27 cellular contexts compared by ENCODE assay signal in genomic region chr6:78231002-78231401, GRCh38.
"Had no signal": no experiment of that assay in that cellular context is flagged by ENCODE, and none has a peak within 500 bp of the region (broad histone marks: within the 10 kb centered on the region; RNA-seq: fewer than 3 reads in every experiment).

No MANE protein-coding gene starts in this region.

- H3K27me3 Mint-ChIP-seq: activated B cell treated with CpG ODN at 0.5 μM for 24 hours; activated CD4-positive, alpha-beta T cell treated with anti-CD3 and anti-CD28 coated beads, Interleukin-2, amount 10 ng/mL, durations not matched to agents 24 days and 14 days; activated CD8-positive, alpha-beta memory T cell treated with anti-CD3 and anti-CD28 coated beads, Interleukin-2, amount 10 ng/mL, durations not matched to agents 7 days and 5 days; activated naive CD8-positive, alpha-beta T cell treated with anti-CD3 and anti-CD28 coated beads, Interleukin-2, amount 50 U/mL, for 24 hours; activated T-cell treated with anti-CD3 and anti-CD28 coated beads, Interleukin-2, amount 50 U/mL, for 24 hours; central memory CD8-positive, alpha-beta T cell; T-cell had no signal

- H3K27ac Mint-ChIP-seq: activated B cell treated with CpG ODN at 0.5 μM for 24 hours; activated CD4-positive, alpha-beta T cell treated with anti-CD3 and anti-CD28 coated beads, Interleukin-2, amount 10 ng/mL, durations not matched to agents 24 days and 14 days; activated CD8-positive, alpha-beta memory T cell treated with anti-CD3 and anti-CD28 coated beads, Interleukin-2, amount 10 ng/mL, durations not matched to agents 7 days and 5 days; activated naive CD4-positive, alpha-beta T cell treated with anti-CD3 and anti-CD28 coated beads, Interleukin-2, amount 50 U/mL, for 72 hours; activated naive CD8-positive, alpha-beta T cell treated with anti-CD3 and anti-CD28 coated beads, Interleukin-2, amount 50 U/mL, for 24 hours; activated T-cell treated with anti-CD3 and anti-CD28 coated beads, Interleukin-2, amount 50 U/mL, for 24 hours; activated T-helper 1 cell treated with anti-CD3 and anti-CD28 coated beads, Interleukin-12 subunit alpha, Interleukin-12 subunit beta, Interleukin-2, Interleukin-4 antibody, amounts not matched to agents 30 ng/mL and 10 ng/mL and 1 ng/mL, durations not matched to agents 14 hours and 24 hours and 36 hours; T-cell had no signal

- H3K27me3 ChIP-seq: ascending aorta, body of pancreas had no signal

- H3K27ac ChIP-seq: ascending aorta, body of pancreas had no signal

- H3K4me3 ChIP-seq: ascending aorta, body of pancreas had no signal

- H3K36me3 Mint-ChIP-seq: activated CD8-positive, alpha-beta memory T cell treated with anti-CD3 and anti-CD28 coated beads, Interleukin-2, amount 10 ng/mL, durations not matched to agents 7 days and 5 days; T-cell had no signal

- H3K4me1 Mint-ChIP-seq: activated B cell treated with CpG ODN at 0.5 μM for 24 hours; activated CD4-positive, alpha-beta T cell treated with anti-CD3 and anti-CD28 coated beads, Interleukin-2, amount 10 ng/mL, durations not matched to agents 24 days and 14 days; activated CD8-positive, alpha-beta memory T cell treated with anti-CD3 and anti-CD28 coated beads, Interleukin-2, amount 10 ng/mL, durations not matched to agents 7 days and 5 days; activated naive CD8-positive, alpha-beta T cell treated with anti-CD3 and anti-CD28 coated beads, Interleukin-2, amount 50 U/mL, for 24 hours; central memory CD8-positive, alpha-beta T cell; T-cell had no signal

- H3K9me3 ChIP-seq: body of pancreas had no signal

- H3K4me1 ChIP-seq: ascending aorta, body of pancreas had no signal

- H3K4me3 Mint-ChIP-seq: activated B cell treated with CpG ODN at 0.5 μM for 24 hours; activated CD4-positive, alpha-beta T cell treated with anti-CD3 and anti-CD28 coated beads, Interleukin-2, amount 10 ng/mL, durations not matched to agents 24 days and 14 days; activated CD8-positive, alpha-beta memory T cell treated with anti-CD3 and anti-CD28 coated beads, Interleukin-2, amount 10 ng/mL, durations not matched to agents 7 days and 5 days; activated naive CD8-positive, alpha-beta T cell treated with anti-CD3 and anti-CD28 coated beads, Interleukin-2, amount 50 U/mL, for 24 hours; activated T-cell treated with anti-CD3 and anti-CD28 coated beads, Interleukin-2, amount 50 U/mL, for 24 hours; activated T-helper 1 cell treated with anti-CD3 and anti-CD28 coated beads, Interleukin-12 subunit alpha, Interleukin-12 subunit beta, Interleukin-2, Interleukin-4 antibody, amounts not matched to agents 30 ng/mL and 10 ng/mL and 1 ng/mL, durations not matched to agents 14 hours and 24 hours and 36 hours; central memory CD8-positive, alpha-beta T cell; T-cell had no signal

- ATAC-seq: activated CD8-positive, alpha-beta memory T cell treated with anti-CD3 and anti-CD28 coated beads, Interleukin-2, amount 10 ng/mL, durations not matched to agents 7 days and 5 days; activated naive CD4-positive, alpha-beta T cell treated with anti-CD3 and anti-CD28 coated beads, Interleukin-2, amount 50 U/mL, for 72 hours; activated naive CD8-positive, alpha-beta T cell treated with anti-CD3 and anti-CD28 coated beads, Interleukin-2, amount 50 U/mL, for 24 hours; body of pancreas; T-cell had no signal

- H3K36me3 ChIP-seq: ascending aorta had no signal

- DNase-seq: activated B cell treated with CpG ODN at 0.5 μM for 24 hours; activated CD4-positive, alpha-beta T cell treated with anti-CD3 and anti-CD28 coated beads for 1 hour; activated CD4-positive, alpha-beta T cell treated with anti-CD3 and anti-CD28 coated beads, Interleukin-2, amount 10 ng/mL, durations not matched to agents 24 days and 14 days; activated CD4-positive, alpha-beta T cell treated with anti-CD3 and anti-CD28 coated beads, Interleukin-2, amount 50 U/mL, for 48 hours; activated CD8-positive, alpha-beta memory T cell treated with anti-CD3 and anti-CD28 coated beads, Interleukin-2, amount 10 ng/mL, durations not matched to agents 7 days and 5 days; activated effector memory CD4-positive, alpha-beta T cell treated with anti-CD3 and anti-CD28 coated beads, Interleukin-2, amount 50 U/mL, for 16 hours; activated naive CD4-positive, alpha-beta T cell treated with Interleukin-2 at 50 U/mL for 16 hours; activated naive CD8-positive, alpha-beta T cell treated with anti-CD3 and anti-CD28 coated beads, Interleukin-2, amount 50 U/mL, for 24 hours; activated T-cell treated with anti-CD3 and anti-CD28 coated beads, Interleukin-2, amount 50 U/mL, for 24 hours; amniotic stem cell; body of pancreas; NCI-H1092; NCI-H1417; NCI-H1930; NCI-H2171 treated with DMSO at 0.1 percent for 48 hours; NCI-H345; NCI-H510A; NCI-H526 treated with DMSO at 0.1 percent for 48 hours; NCI-H82; SIG-M5; T-cell; T-helper 2 cell; T1000 had no signal
